1 cellular context compared by ENCODE assay signal in the genomic region with DNA sequence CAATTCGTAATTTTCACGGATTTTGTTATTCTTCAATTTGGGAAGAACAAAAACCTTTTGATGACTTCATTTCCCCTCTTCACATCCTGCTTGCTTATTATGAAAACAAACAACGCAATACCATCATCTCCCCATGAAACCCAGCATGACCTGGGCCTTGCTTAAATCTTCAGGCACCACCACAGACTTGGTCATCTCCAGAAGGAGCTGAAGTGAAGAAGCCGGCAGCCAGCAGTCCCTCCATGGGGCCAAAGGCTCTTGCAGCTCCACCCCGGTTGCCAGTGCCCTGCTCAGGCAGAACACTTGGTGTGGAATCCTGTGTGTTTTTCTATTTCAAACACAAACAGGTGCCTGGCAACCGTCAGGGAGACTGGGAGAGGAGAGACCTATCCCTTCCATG.
TF ChIP-seq lines count a peak whose summit lies in the region.

No MANE protein-coding gene starts in this region.

TF ChIP-seq in endothelial cell of umbilical vein, 7 proteins besides CTCF, POLR2A, EP300 and RAD21:
- TF ChIP-seq JUN (IDR thresholded peaks at IDR 0.05; ENCODE audit: borderline replicate concordance, insufficient read depth, insufficient read length, low read depth): no peak
- no peak for TF ChIP-seq FOS (IDR thresholded peaks at IDR 0.05; ENCODE audit: borderline replicate concordance, insufficient read depth, low read length)
- TF ChIP-seq, protein P1, sequence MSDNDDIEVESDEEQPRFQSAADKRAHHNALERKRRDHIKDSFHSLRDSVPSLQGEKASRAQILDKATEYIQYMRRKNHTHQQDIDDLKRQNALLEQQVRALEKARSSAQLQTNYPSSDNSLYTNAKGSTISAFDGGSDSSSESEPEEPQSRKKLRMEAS (IDR thresholded peaks at IDR 0.05; ENCODE audit: insufficient read depth, insufficient read length): no peak
- no peak for TF ChIP-seq EZH2 (IDR thresholded peaks at IDR 0.05; ENCODE audit: borderline replicate concordance, low read depth, low read length, severe bottlenecking)
- no peak for TF ChIP-seq MYC (IDR thresholded peaks at IDR 0.05; ENCODE audit: low read depth, low read length)
- no peak for TF ChIP-seq POLR2AphosphoS5 (IDR thresholded peaks at IDR 0.05; ENCODE audit: insufficient read depth, low read depth, low read length)
- TF ChIP-seq GATA2 (IDR thresholded peaks at IDR 0.05; ENCODE audit: insufficient read depth, insufficient read length, low read depth, low read length): no peak
